Comparison of ENCODE assay signal across 8 cellular contexts in genomic region chr7:138001529-138002095, GRCh38. TPM values are rescaled to one million over a fixed set of nuclear protein-coding genes. Genes with fewer than 3 reads are reported as not detected.
DNase-seq lines count a peak whose midpoint lies in the region; ATAC-seq, FAIRE-seq and TF ChIP-seq lines count a peak whose summit lies in the region.

CREB3L2 (minus strand) TSS chr7:138002086; CDS start chr7:138001705, 381 bp downstream.

- peak; percentile 30 for ATAC-seq in GM21526 (IDR thresholded peaks at IDR 0.05; ENCODE audit: low FRiP score, unreplicated experiment)
- ATAC-seq in GM12878: peak; percentile 71

- intact Hi-C loops in GM12878 (cut with micrococcal nuclease; ENCODE audit: unreplicated experiment): loop anchor here (2.0 kb wide), 2 partner anchors 15 to 67 kb away; no protein-coding TSS in a partner anchor

- FAIRE-seq in GM12878 (lab: Jason Lieb, UNC): no peak

- no peaks in the 10 kb centered on the region for H3K36me3 ChIP-seq in KOPT-K1 (ENCODE audit: insufficient read depth, low read length)
- H3K36me3 ChIP-seq in GM12878 (ENCODE audit: control insufficient read depth in 2 of 2, insufficient read depth in 2 of 2, low read length in 1 of 2): no peaks in the 10 kb centered on the region
- H3K36me3 ChIP-seq in iPS-20b (ENCODE audit: insufficient read depth, low read depth, low read length): peaks cover 3% of the 10 kb centered on the region; the same call in 1 of the 2 replicates

- peaks cover 54% of the 10 kb centered on the region for H3K79me2 ChIP-seq in GM12878 (ENCODE audit: control insufficient read depth, insufficient read depth, low read length)

- peak; percentile 91 for TF ChIP-seq POLR2A in GM12878 (IDR thresholded peaks at IDR 0.05; ENCODE audit: low read depth, low read length)

- in situ Hi-C loops in GM12878 (cut with MboI): loop anchor here (5.0 kb wide), 1 partner anchor 736 kb away; no protein-coding TSS in a partner anchor

- TF ChIP-seq RAD21 in GM12878 (IDR thresholded peaks at IDR 0.05; ENCODE audit: insufficient read depth, low read depth, low read length): no peak

- no peaks in the 10 kb centered on the region for H3K27me3 ChIP-seq in GM12878 (replicated peaks in 1 of 2; ENCODE audit: control insufficient read depth in 2 of 2, insufficient read depth in 2 of 2, low read length in 1 of 2)
- no peaks in the 10 kb centered on the region for H3K27me3 ChIP-seq in iPS-20b (ENCODE audit: insufficient read depth, low read length)

- CTCF ChIA-PET in GM12878 (lab: Yijun Ruan, JAX): interaction anchor here (0.6 to 22.6 kb wide), 37 partner anchors 6 to 396 kb away, joined by 3 to 704 read pairs (median 6); no protein-coding TSS in a partner anchor

- peak within 1 kb of the TSS; percentile 39 for H3K4me2 ChIP-seq in GM12878 (ENCODE audit: control insufficient read depth, insufficient read depth)

- no peaks in the 10 kb centered on the region for H4K20me1 ChIP-seq in GM12878 (ENCODE audit: control insufficient read depth, insufficient read depth)

- peak within 1 kb of the TSS; percentile 62 for H3K27ac ChIP-seq in KOPT-K1 (ENCODE audit: low read depth, low read length, poor library complexity, severe bottlenecking)
- peak within 1 kb of the TSS; percentile 55 for H3K27ac ChIP-seq in GM12878 (ENCODE audit: control insufficient read depth, insufficient read depth)
- no peak within 1 kb of the TSS for H3K27ac ChIP-seq in iPS-20b (ENCODE audit: low read length)

- H2AFZ ChIP-seq in GM12878 (ENCODE audit: control insufficient read depth, low read depth, low read length): peak within 1 kb of the TSS; percentile 85

- H3K4me1 ChIP-seq in GM12878 (ENCODE audit: control insufficient read depth, insufficient read depth, low read length): peaks cover 7% of the 10 kb centered on the region
- H3K4me1 ChIP-seq in iPS-20b (ENCODE audit: insufficient read depth, low read length): peaks cover 14% of the 10 kb centered on the region

- H3K9ac ChIP-seq in GM12878 (ENCODE audit: control insufficient read depth, insufficient read depth, low read length): peak within 1 kb of the TSS; percentile 81
- H3K9ac ChIP-seq in iPS-20b (ENCODE audit: low read depth, low read length): peak within 1 kb of the TSS; percentile 83; the same call in 1 of the 2 replicates

- RAD21 ChIA-PET in GM12878 (lab: Charles Lee; ENCODE audit: unreplicated experiment): interaction anchor here (1.0 to 18.3 kb wide), 15 partner anchors 9 to 737 kb away, joined by 3 to 340 read pairs (median 8); no protein-coding TSS in a partner anchor

- no peak for TF ChIP-seq CTCF in GM12878 (IDR thresholded peaks at IDR 0.05 in 2 of 3, conservative IDR thresholded peaks at IDR 0.05 in 1 of 3; ENCODE audit: control insufficient read depth in 2 of 3, extremely low read depth in 1 of 3, insufficient read depth in 1 of 3, low read depth in 3 of 3, low read length in 3 of 3)

- WGBS in GM12878 (ENCODE audit: insufficient coverage, insufficient replicate concordance, low lambda C conversion rate, missing lambda C conversion rate): 0% methylated on average over 46 of the region's 47 CpGs

- H3K4me3 ChIP-seq in GM12878: peak within 1 kb of the TSS; percentile 83
- peak within 1 kb of the TSS; percentile 97 for H3K4me3 ChIP-seq in iPS-20b (ENCODE audit: low read length)

- SMC1A ChIA-PET in GM12878 (lab: Charles Lee; ENCODE audit: uncharacterized antibody, unreplicated experiment): interaction anchor here (0.8 to 20.9 kb wide), 20 partner anchors 9 to 737 kb away, joined by 3 to 516 read pairs (median 6); no protein-coding TSS in a partner anchor

- DNase-seq in DMS 273 (lab: John Stamatoyannopoulos, UW; ENCODE audit: unreplicated experiment) (peak; percentile 90), T1000 (lab: John Stamatoyannopoulos, UW) (peak; percentile 65), GM12878 (ENCODE audit: low read depth, low spot score) (no peak), HK-2 (ENCODE audit: unreplicated experiment) (no peak)
- DNase-seq in stimulated activated CD4-positive, alpha-beta T cell treated with anti-CD3 and anti-CD28 coated beads, Interleukin-12 subunit alpha, Interleukin-12 subunit beta, amount 100 ng/mL, for 24 hours (ENCODE audit: low read depth in 2 of 2): peak; percentile 35 to 37

- POLR2A ChIA-PET in GM12878 (lab: Charles Lee): interaction anchor here (0.9 to 8.0 kb wide), 12 partner anchors 10 to 248 kb away, joined by 3 to 127 read pairs (median 3); no protein-coding TSS in a partner anchor

- H3K9me3 ChIP-seq in KOPT-K1 (ENCODE audit: insufficient read depth, low read length, poor library complexity, severe bottlenecking) (no peaks in the 10 kb centered on the region), GM12878 (replicated peaks; ENCODE audit: control insufficient read depth, insufficient read depth, low read length) (no peaks in the 10 kb centered on the region), iPS-20b (ENCODE audit: insufficient read depth, low read depth, low read length) (no peaks in the 10 kb centered on the region)

- TF ChIP-seq EP300 in GM12878 (IDR thresholded peaks at IDR 0.05; ENCODE audit: borderline replicate concordance in 1 of 2, control insufficient read depth in 1 of 2, low read depth in 2 of 2, low read length in 2 of 2): no peak

- TSS peak; percentile 75 for BruUV-seq in GM12878 (replicated peaks; lab: Mats Ljungman, UMichigan)

TF ChIP-seq in GM12878, 131 proteins besides CTCF, POLR2A, EP300 and RAD21 (continues in another document):
- TF ChIP-seq POLR2AphosphoS5 (IDR thresholded peaks at IDR 0.05; ENCODE audit: low read length) (peak; percentile 66), WRNIP1 (IDR thresholded peaks at IDR 0.05; ENCODE audit: borderline replicate concordance, low read depth, low read length) (no peak), SMAD1 (IDR thresholded peaks at IDR 0.05; ENCODE audit: low read depth, partially characterized antibody) (no peak), STAT1 (conservative IDR thresholded peaks at IDR 0.05) (0 out of 2 replicates have a peak, but pooled peaks have one; percentile 51), ESRRA (IDR thresholded peaks at IDR 0.05; ENCODE audit: low read length) (no peak), ZNF217 (IDR thresholded peaks at IDR 0.05) (no peak), TCF12 (IDR thresholded peaks at IDR 0.05; ENCODE audit: low read depth, low read length) (peak; percentile 82), BRCA1 (IDR thresholded peaks at IDR 0.05; ENCODE audit: low read depth, low read length) (no peak), MLLT1 (IDR thresholded peaks at IDR 0.05) (peak; percentile 58; the same call in 1 of the 2 replicates), TCF3 (IDR thresholded peaks at IDR 0.05; ENCODE audit: borderline replicate concordance, insufficient read depth, low read depth, low read length) (peak; percentile 83; the same call in 1 of the 2 replicates), ATF3 (IDR thresholded peaks at IDR 0.05; ENCODE audit: borderline replicate concordance, extremely low read depth, low read depth, low read length) (no peak), POU2F2 (IDR thresholded peaks at IDR 0.05; ENCODE audit: borderline replicate concordance, low read depth, low read length) (no peak; the same call in 2 of the 3 replicates), TBL1XR1 (IDR thresholded peaks at IDR 0.05; ENCODE audit: low read depth, low read length) (no peak), SMAD5 (IDR thresholded peaks at IDR 0.05; ENCODE audit: low read depth) (peak; percentile 76), RCOR1 (conservative IDR thresholded peaks at IDR 0.05; ENCODE audit: low read depth, low read length) (no peak), IKZF2 (IDR thresholded peaks at IDR 0.05) (peak; percentile 66 to 80; a peak in 3 of 4 replicates), PAX8 (IDR thresholded peaks at IDR 0.05) (no peak), IKZF1 (conservative IDR thresholded peaks at IDR 0.05) (peak; percentile 90)

RNA-seq across cellular contexts. Expression of gene CREB3L2, which starts in this region (rescaled TPM):
- 131 and 139 TPM in 2 replicates for total RNA-seq in GM12878 (2013; cell fraction: nucleolus; rRNA removed)
- total RNA-seq in GM12878 (2014; rRNA removed) (13.3 and 16.7 TPM in 2 replicates), GM12878 (2014; rRNA removed; fragmentation: Illumina TruSeq; extraction: Trizol) (17.9 and 18.0 TPM in 2 replicates), GM12878 (2021) (65.2 and 67.1 TPM in 2 replicates)
- polyA plus RNA-seq in GM12878 (2011; ENCODE audit: low read depth): 21.3 TPM
- polyA plus RNA-seq in GM12878 (2011; rRNA removed) (21.5 and 34.9 TPM in 2 replicates), GM12878 (2014; fragmentation: Illumina TruSeq; extraction: Trizol) (34.5 and 38.4 TPM in 2 replicates), GM12878 (2014; fragmentation: Nextera tagmentation; extraction: Ambion mirVana) (1 to 10 TPM; 6.4 to 8.1 TPM), GM12878 (2014; rRNA removed) (21.8 and 29.4 TPM in 2 replicates), GM12878 (2016; fragmentation: Nextera tagmentation; extraction: Ambion mirVana) (10 to 100 TPM; 30.5 to 37.1 TPM)
- polyA plus RNA-seq in GM12878 (2011; cell fraction: cytosol; rRNA removed): 25.6 and 30.7 TPM in 2 replicates
- polyA plus RNA-seq in GM12878 (2011; cell fraction: nucleus; rRNA removed): 27.1 and 30.9 TPM in 2 replicates
- 26.7 and 29.0 TPM in 2 replicates for polyA plus RNA-seq in GM12878 (2012)
- 43.1 and 49.2 TPM in 2 replicates for polyA minus RNA-seq in GM12878 (2011; rRNA and poly(A)+ RNA removed)
- 20.9 and 21.9 TPM in 2 replicates for polyA minus RNA-seq in GM12878 (2011; cell fraction: cytosol; rRNA and poly(A)+ RNA removed)
- 34.6 and 56.4 TPM in 2 replicates for polyA minus RNA-seq in GM12878 (2011; cell fraction: nucleus; rRNA and poly(A)+ RNA removed)

Comparison
In these comparisons a context has a peak if more than half of its experiments do, and no peak if none do; other contexts are left out.
1. DNase-seq: peak in DMS 273 (single experiment), T1000 (single experiment) and stimulated activated CD4-positive, alpha-beta T cell treated with anti-CD3 and anti-CD28 coated beads, Interleukin-12 subunit alpha, Interleukin-12 subunit beta, amount 100 ng/mL, for 24 hours (2 of 2); none in GM12878 (single experiment) and HK-2 (single experiment).